Comparison of ENCODE assay signal across 1 cellular context in the genomic region with DNA sequence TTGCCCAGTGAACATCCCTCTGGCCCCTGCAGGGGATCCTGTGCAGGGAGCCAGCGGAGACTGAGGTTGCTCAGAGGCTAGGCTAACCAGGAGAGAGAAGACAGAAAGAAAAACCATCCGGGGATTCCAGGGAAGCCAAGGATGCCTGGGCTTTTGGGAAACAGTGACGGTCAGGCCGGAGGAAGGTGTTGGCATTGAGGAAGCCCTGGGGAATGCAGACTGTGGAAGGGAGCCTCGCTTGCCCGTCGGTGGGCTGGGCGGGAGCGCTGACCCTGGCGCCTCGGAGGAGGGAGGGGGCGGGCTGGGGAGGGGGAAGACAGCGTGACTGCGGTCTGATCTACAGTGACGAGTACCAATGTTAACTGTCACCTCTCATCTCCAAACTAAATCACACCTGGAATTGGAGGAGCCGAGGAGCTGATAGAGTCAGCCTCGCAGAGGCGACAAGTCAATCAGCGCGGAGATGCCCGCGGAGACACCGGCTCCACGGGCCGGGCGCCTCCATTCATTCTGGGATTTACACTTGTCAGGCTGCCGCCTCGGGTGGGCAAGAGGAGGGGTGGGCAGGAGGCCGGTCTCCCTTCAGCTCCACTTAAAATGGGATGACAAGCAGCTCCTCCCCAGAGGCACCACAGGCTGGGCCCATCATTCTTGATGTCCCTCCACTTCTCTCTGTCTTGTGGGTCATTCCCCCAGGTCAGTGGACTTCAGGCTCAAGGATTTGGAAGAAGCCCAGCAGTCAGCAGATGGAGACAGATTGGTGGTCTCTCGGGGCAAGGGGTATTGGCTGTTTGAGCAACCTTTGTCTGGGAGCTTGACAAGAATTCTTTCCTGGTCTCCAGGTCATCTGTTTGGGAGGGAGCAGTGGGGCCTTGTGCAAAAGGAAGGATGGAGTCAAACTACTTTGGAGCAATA.
TF ChIP-seq lines count a peak whose summit lies in the region.

No MANE protein-coding gene starts in this region.

TF ChIP-seq in GM23338, 12 proteins besides CTCF, POLR2A, EP300 and RAD21 (continued from another document):
- TF ChIP-seq, protein P1, sequence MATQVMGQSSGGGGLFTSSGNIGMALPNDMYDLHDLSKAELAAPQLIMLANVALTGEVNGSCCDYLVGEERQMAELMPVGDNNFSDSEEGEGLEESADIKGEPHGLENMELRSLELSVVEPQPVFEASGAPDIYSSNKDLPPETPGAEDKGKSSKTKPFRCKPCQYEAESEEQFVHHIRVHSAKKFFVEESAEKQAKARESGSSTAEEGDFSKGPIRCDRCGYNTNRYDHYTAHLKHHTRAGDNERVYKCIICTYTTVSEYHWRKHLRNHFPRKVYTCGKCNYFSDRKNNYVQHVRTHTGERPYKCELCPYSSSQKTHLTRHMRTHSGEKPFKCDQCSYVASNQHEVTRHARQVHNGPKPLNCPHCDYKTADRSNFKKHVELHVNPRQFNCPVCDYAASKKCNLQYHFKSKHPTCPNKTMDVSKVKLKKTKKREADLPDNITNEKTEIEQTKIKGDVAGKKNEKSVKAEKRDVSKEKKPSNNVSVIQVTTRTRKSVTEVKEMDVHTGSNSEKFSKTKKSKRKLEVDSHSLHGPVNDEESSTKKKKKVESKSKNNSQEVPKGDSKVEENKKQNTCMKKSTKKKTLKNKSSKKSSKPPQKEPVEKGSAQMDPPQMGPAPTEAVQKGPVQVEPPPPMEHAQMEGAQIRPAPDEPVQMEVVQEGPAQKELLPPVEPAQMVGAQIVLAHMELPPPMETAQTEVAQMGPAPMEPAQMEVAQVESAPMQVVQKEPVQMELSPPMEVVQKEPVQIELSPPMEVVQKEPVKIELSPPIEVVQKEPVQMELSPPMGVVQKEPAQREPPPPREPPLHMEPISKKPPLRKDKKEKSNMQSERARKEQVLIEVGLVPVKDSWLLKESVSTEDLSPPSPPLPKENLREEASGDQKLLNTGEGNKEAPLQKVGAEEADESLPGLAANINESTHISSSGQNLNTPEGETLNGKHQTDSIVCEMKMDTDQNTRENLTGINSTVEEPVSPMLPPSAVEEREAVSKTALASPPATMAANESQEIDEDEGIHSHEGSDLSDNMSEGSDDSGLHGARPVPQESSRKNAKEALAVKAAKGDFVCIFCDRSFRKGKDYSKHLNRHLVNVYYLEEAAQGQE (IDR thresholded peaks at IDR 0.05; ENCODE audit: unreplicated experiment): no peak
- TF ChIP-seq POLR2AphosphoS5 (IDR thresholded peaks at IDR 0.05; ENCODE audit: low read depth) (no peak), NANOG (IDR thresholded peaks at IDR 0.05; ENCODE audit: borderline replicate concordance) (no peak), EZH2phosphoT487 (IDR thresholded peaks at IDR 0.05; ENCODE audit: unreplicated experiment) (no peak), EZH2 (IDR thresholded peaks at IDR 0.05; ENCODE audit: low read depth, unreplicated experiment) (no peak), JUNB (IDR thresholded peaks at IDR 0.05; ENCODE audit: unreplicated experiment) (no peak), ZNF114 (CRISPR knock-in tag; IDR thresholded peaks at IDR 0.05) (no peak)
